31 cellular contexts compared by ENCODE assay signal in the genomic region with DNA sequence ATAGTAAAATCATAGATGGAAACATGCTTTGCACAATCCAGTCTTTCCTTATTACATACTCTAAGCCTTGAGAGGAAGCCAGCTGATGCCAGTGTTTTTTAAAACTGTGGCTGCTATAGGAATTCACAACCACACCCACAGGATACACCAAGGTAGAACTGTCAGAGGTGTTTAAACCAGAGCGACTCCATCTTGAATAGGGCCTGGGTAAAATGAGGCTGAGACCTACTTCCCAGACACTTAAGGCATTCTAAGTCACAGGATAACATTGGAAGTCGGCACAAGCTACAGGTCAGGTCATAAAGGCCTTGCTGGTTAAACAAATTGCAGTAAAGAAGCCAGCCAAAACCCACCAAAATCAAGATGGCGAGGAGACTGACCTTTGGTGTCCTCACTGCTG.
"Had no signal": no experiment of that assay in that cellular context is flagged by ENCODE, and none has a peak within 500 bp of the region (broad histone marks: within the 10 kb centered on the region; RNA-seq: fewer than 3 reads in every experiment).

No MANE protein-coding gene starts in this region.

- H3K4me3 Mint-ChIP-seq: activated CD4-positive, alpha-beta memory T cell treated with anti-CD3 and anti-CD28 coated beads for 36 hours; activated naive CD8-positive, alpha-beta T cell; activated T-cell treated with anti-CD3 and anti-CD28 coated beads, Interleukin-2, amount 50 U/mL, for 4 hours had no signal

- H3K27ac ChIP-seq: breast epithelium, SK-N-MC, VCaP had no signal

- DNase-seq: activated CD4-positive, alpha-beta memory T cell treated with anti-CD3 and anti-CD28 coated beads for 36 hours; activated CD4-positive, alpha-beta T cell treated with anti-CD3 and anti-CD28 coated beads, Interleukin-2, amount 10 ng/mL, durations not matched to agents 7 days and 5 days; activated CD4-positive, CD25-positive, alpha-beta regulatory T cell; activated CD8-positive, alpha-beta memory T cell treated with anti-CD3 and anti-CD28 coated beads for 24 hours; activated gamma-delta T cell; activated naive CD4-positive, alpha-beta T cell treated with anti-CD3 and anti-CD28 coated beads for 36 hours; activated T-cell treated with anti-CD3 and anti-CD28 coated beads, Interleukin-2, amount 50 U/mL, for 4 hours; caudate nucleus; MG63; MV-4-11; NCI-H1092 treated with DMSO at 0.1 percent for 48 hours; NCI-H1417 treated with DMSO at 0.1 percent for 48 hours; NCI-H1694; NCI-H2029; NCI-H2107; NCI-H2171 treated with DMSO at 0.1 percent for 48 hours; NCI-H345; NCI-H510A; NCI-H526 treated with DMSO at 0.1 percent for 48 hours; NCI-H82; OCI-M1; RPMI8226; T-cell; T-helper 2 cell; T1000 had no signal

- H3K4me3 ChIP-seq: breast epithelium, MG63, SK-N-MC had no signal

- H3K36me3 ChIP-seq: breast epithelium had no signal

- H3K27ac Mint-ChIP-seq: activated CD4-positive, alpha-beta memory T cell treated with anti-CD3 and anti-CD28 coated beads for 36 hours; activated CD4-positive, alpha-beta T cell treated with anti-CD3 and anti-CD28 coated beads, Interleukin-2, amount 10 ng/mL, durations not matched to agents 7 days and 5 days; activated naive CD4-positive, alpha-beta T cell treated with anti-CD3 and anti-CD28 coated beads for 36 hours; activated naive CD8-positive, alpha-beta T cell; T-cell had no signal

- H3K27me3 Mint-ChIP-seq: activated CD4-positive, alpha-beta memory T cell treated with anti-CD3 and anti-CD28 coated beads for 36 hours; activated naive CD8-positive, alpha-beta T cell had no signal

- H3K27me3 ChIP-seq: breast epithelium, MG63 had no signal

- ATAC-seq: activated T-cell treated with anti-CD3 and anti-CD28 coated beads, Interleukin-2, amount 50 U/mL, for 4 hours; Panc1; Right ventricle myocardium inferior; T-cell had no signal
